8 cellular contexts compared by ENCODE assay signal in genomic region chr6:53065266-53066058, GRCh38.
DNase-seq lines count a peak whose midpoint lies in the region; ATAC-seq and TF ChIP-seq lines count a peak whose summit lies in the region.

Gene FBXO9, plus strand, starts transcription at chr6:53065404. Its CDS starts 386 bp downstream, at chr6:53065790.

- peak within 1 kb of the TSS; percentile 42 for H3K9ac ChIP-seq in muscle layer of colon (ENCODE audit: low read length)

- DNase-seq in AG09309 (ENCODE audit: low read depth) (no peak), NCI-H748 (lab: John Stamatoyannopoulos, UW; ENCODE audit: unreplicated experiment) (peak; percentile 78), epithelial cell of prostate (ENCODE audit: low read depth, low spot score) (no peak)
- DNase-seq in activated CD8-positive, alpha-beta memory T cell treated with anti-CD3 and anti-CD28 coated beads, Interleukin-2, amount 50 U/mL, for 1 hour (ENCODE audit: extremely low read depth), result peak; percentile 38
- DNase-seq in stimulated activated CD8-positive, alpha-beta memory T cell treated with anti-CD3 and anti-CD28 coated beads, Interleukin-7, amount 100 ng/mL, for 24 hours (ENCODE audit: low read depth), result peak; percentile 57

- TF ChIP-seq CTCF in AG09309 (IDR thresholded peaks at IDR 0.05; ENCODE audit: control insufficient read depth, insufficient read depth, low read depth, low read length, missing control alignments), result no peak

- no peaks in the 10 kb centered on the region for H3K27me3 ChIP-seq in muscle layer of colon (ENCODE audit: control insufficient read depth in 1 of 2, insufficient read depth in 2 of 2, low read length in 2 of 2)

- H3K4me3 ChIP-seq in AG09309 (ENCODE audit: control insufficient read depth, low read depth, low read length) (peak within 1 kb of the TSS; percentile 81), muscle layer of colon (ENCODE audit: low read depth in 1 of 2, low read length in 2 of 2) (peak within 1 kb of the TSS; percentile 88 to 99)

- ATAC-seq in GM18867 (IDR thresholded peaks at IDR 0.05; ENCODE audit: unreplicated experiment) (peak; percentile 51), HG03066 (IDR thresholded peaks at IDR 0.05; ENCODE audit: low read depth, unreplicated experiment) (peak; percentile 41)

- peaks cover 37% of the 10 kb centered on the region for H3K4me1 ChIP-seq in muscle layer of colon (ENCODE audit: insufficient read depth, low read length)

- no peaks in the 10 kb centered on the region for H3K9me3 ChIP-seq in muscle layer of colon (ENCODE audit: low read length)

- H3K27ac ChIP-seq in epithelial cell of prostate, result peak within 1 kb of the TSS; percentile 49
- peak within 1 kb of the TSS; percentile 95 for H3K27ac ChIP-seq in muscle layer of colon (ENCODE audit: low read depth, low read length)

- H3K36me3 ChIP-seq in muscle layer of colon (ENCODE audit: insufficient read depth, low read length), result no peaks in the 10 kb centered on the region

Comparison
In these comparisons a context has a peak if more than half of its experiments do, and no peak if none do; other contexts are left out.
1. DNase-seq: peak in NCI-H748 (single experiment), activated CD8-positive, alpha-beta memory T cell treated with anti-CD3 and anti-CD28 coated beads, Interleukin-2, amount 50 U/mL, for 1 hour (single experiment) and stimulated activated CD8-positive, alpha-beta memory T cell treated with anti-CD3 and anti-CD28 coated beads, Interleukin-7, amount 100 ng/mL, for 24 hours (single experiment); none in AG09309 (single experiment) and epithelial cell of prostate (single experiment).